In the genomic region with DNA sequence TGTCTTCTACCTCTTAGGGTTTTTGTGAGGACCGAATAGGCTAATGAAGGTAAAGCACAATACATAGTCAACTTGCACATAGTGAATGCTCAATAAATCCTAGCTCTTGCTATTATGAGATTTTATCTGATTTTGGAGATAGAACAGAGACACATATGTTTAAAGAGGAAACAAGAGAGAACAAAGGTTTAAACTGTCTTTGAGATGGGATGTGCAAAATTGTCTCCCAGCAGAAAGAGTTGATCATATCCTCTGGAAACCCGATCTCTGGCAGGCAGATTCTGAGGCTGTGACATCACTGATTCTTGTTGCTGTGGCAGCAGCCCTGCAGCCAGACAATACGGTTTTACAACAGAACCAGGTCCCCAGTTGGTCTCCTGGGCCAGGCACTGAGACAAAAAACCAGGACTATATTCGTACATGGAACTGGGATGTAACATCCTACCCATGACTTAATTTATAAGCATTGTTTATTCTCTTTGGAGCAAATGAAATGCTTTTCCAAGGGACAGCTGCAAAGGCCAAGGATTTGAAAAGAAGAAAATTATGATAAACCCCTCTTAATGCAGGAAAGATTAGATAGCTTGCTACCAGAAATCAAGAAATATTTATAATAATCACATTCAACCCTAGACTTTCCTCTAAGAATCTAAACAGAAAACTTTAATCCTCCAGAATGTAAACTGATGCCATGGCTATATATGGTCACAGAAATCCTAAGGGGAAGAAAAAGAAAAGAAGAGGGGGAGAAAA, we compare ENCODE assay signal across 11 cellular contexts.
A peak's percentile ranks its signal among the peaks of the same experiment; 100 is the strongest.
DNase-seq lines count a peak whose midpoint lies in the region; ATAC-seq, FAIRE-seq and TF ChIP-seq lines count a peak whose summit lies in the region.
"Had no signal": no experiment of that assay in that cellular context is flagged by ENCODE, and none has a peak within 500 bp of the region (broad histone marks: within the 10 kb centered on the region; RNA-seq: fewer than 3 reads in every experiment).

No MANE protein-coding gene starts in this region.

- H3K4me3 ChIP-seq in adrenal gland (no peak overlapping the region), stomach (no peak overlapping the region), small intestine (ENCODE audit: low read depth in 1 of 2, low read length in 2 of 2) (no peak overlapping the region)
- H3K4me3 ChIP-seq: lung had no signal

- intact Hi-C loops in adrenal gland (cut with DNase I) = no loop called here
- intact Hi-C loops in stomach (cut with DNase I; ENCODE audit: low total_unique reads) = no loop called here

- H3K4me1 ChIP-seq in adrenal gland (replicated peaks in 1 of 2) (peaks cover 4 to 22% of the 10 kb centered on the region in 2 donors), stomach (peaks cover 0 to 15% (median 5%) of the 10 kb centered on the region in 4 donors), small intestine (ENCODE audit: control insufficient read depth in 2 of 2, insufficient read depth in 1 of 2, low read depth in 1 of 2, low read length in 1 of 2) (no peaks in the 10 kb centered on the region)

- peaks cover 0 to 5% (median 0%) of the 10 kb centered on the region in 3 donors for H3K9me3 ChIP-seq in adrenal gland (replicated peaks in 1 of 3)
- H3K9me3 ChIP-seq in stomach = no peaks in the 10 kb centered on the region
- no peaks in the 10 kb centered on the region for H3K9me3 ChIP-seq in small intestine (ENCODE audit: control insufficient read depth, low read depth)

- no peak for ATAC-seq in HG03442 (IDR thresholded peaks at IDR 0.05; ENCODE audit: unreplicated experiment)
- ATAC-seq in HG02852 (IDR thresholded peaks at IDR 0.05; ENCODE audit: unreplicated experiment) = no peak

- H3K36me3 ChIP-seq in adrenal gland (replicated peaks in 1 of 2) = no peaks in the 10 kb centered on the region
- H3K36me3 ChIP-seq in stomach = no peaks in the 10 kb centered on the region
- no peaks in the 10 kb centered on the region for H3K36me3 ChIP-seq in small intestine (ENCODE audit: control insufficient read depth in 2 of 2, insufficient read depth in 2 of 2, low read length in 2 of 2)

- 31 to 65% (median 58%) methylated on average over 4 of the region's 4 CpGs for WGBS in adrenal gland, 4 donors
- WGBS in stomach, 5 donors = 48 to 56% (median 53%) methylated on average over 4 of the region's 4 CpGs
- 46 to 59% (median 58%) methylated on average over 4 of the region's 4 CpGs for WGBS in small intestine, 3 donors

- TF ChIP-seq CTCF in adrenal gland (IDR thresholded peaks at IDR 0.05) (no peak), stomach (IDR thresholded peaks at IDR 0.05) (no peak)

- no peak for FAIRE-seq in small intestine (lab: Jason Lieb, UNC)

- peak overlapping the region in 1 of 5 donors; percentile 28 for H3K27ac ChIP-seq in adrenal gland
- H3K27ac ChIP-seq in stomach = peak overlapping the region in 4 of 5 donors; percentile 25 to 67 (median 57)
- peak overlapping the region in 1 of 2 donors; percentile 28 for H3K27ac ChIP-seq in small intestine (ENCODE audit: low read depth in 1 of 2, low read length in 1 of 2)
- H3K27ac ChIP-seq: 22Rv1 had no signal

- H3K27me3 ChIP-seq in adrenal gland (no peaks in the 10 kb centered on the region), stomach (no peaks in the 10 kb centered on the region), small intestine (ENCODE audit: control insufficient read depth in 2 of 2, insufficient read depth in 2 of 2, low read length in 2 of 2) (no peaks in the 10 kb centered on the region)

- DNase-seq in DMS 273 (lab: John Stamatoyannopoulos, UW; ENCODE audit: unreplicated experiment) = peak; percentile 56
- DNase-seq in DMS 273 treated with DMSO at 0.1 percent for 48 hours (lab: John Stamatoyannopoulos, UW) = no peak
- DNase-seq in adrenal gland = peak in 6 of 7 donors; percentile 25 to 88 (median 40)
- peak; percentile 15 for DNase-seq in hepatic stellate cell (ENCODE audit: low spot score)
- DNase-seq in stomach = no peak
- DNase-seq in small intestine = no peak
- DNase-seq: NCI-H2171 had no signal

- TF ChIP-seq EP300 in stomach (IDR thresholded peaks at IDR 0.05) = no peak

- TF ChIP-seq POLR2A in adrenal gland (IDR thresholded peaks at IDR 0.05) (no peak), stomach (IDR thresholded peaks at IDR 0.05) (no peak)

Comparison
In these comparisons a context has a peak if more than half of its experiments do, and no peak if none do; other contexts are left out.
1. DNase-seq: peak in DMS 273 (single experiment), adrenal gland (6 of 7) and hepatic stellate cell (single experiment); none in DMS 273 treated with DMSO at 0.1 percent for 48 hours (single experiment), stomach (single experiment) and small intestine (single experiment).